Comparison of ENCODE assay signal across 22 cellular contexts in the genomic region with DNA sequence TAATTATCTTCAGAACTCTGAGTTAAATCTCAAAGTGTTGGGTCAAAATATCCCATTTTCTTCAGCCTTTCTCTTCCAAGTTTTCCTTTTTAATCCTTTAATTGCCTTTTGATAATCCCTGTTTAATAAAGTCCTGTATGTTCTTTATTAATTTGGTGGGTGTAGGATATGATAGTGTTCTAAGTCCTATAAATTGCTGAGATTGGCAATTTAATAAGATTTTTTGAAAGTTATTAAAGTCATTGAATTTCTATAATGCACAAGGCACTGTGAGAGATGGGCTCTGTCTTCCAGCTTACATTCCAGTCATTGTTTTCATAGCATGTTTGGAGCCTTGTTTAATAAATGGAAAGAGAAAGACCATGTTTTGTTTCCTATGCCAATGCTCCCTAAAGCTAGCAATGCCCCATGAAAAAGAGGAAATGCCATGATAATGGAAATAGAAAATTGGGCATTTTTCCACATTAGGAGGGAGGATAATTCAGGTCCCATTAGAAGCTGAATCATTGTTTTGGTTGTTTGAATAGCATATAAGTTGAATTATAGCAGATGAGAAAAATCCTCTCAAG.
"Had no signal": no experiment of that assay in that cellular context is flagged by ENCODE, and none has a peak within 500 bp of the region (broad histone marks: within the 10 kb centered on the region; RNA-seq: fewer than 3 reads in every experiment).

No MANE protein-coding gene starts in this region.

- H3K27ac Mint-ChIP-seq: activated naive CD8-positive, alpha-beta T cell treated with anti-CD3 and anti-CD28 coated beads, Interleukin-2, amount 10 ng/mL, durations not matched to agents 7 days and 5 days; activated T-cell treated with anti-CD3 and anti-CD28 coated beads, Interleukin-2, amount 50 U/mL, for 24 hours; activated T-helper 17 cell treated with anti-CD3 and anti-CD28 coated beads, Interleukin-2, amount 50 U/mL, for 72 hours; naive B cell; stimulated activated naive B cell treated with anti-CD40 and anti-IgM and Interleukin-4, amounts not matched to agents 10 μg/mL and 1 μg/mL and 100 μg/mL, for 72 hours; T-helper 2 cell treated with Interferon-gamma antibody and Interleukin-4, amounts not matched to agents 5 μg/mL and 100 μg/mL, for 36 hours had no signal

- H3K4me1 Mint-ChIP-seq: activated naive CD8-positive, alpha-beta T cell treated with anti-CD3 and anti-CD28 coated beads, Interleukin-2, amount 10 ng/mL, durations not matched to agents 7 days and 5 days; activated T-helper 17 cell treated with anti-CD3 and anti-CD28 coated beads, Interleukin-2, amount 50 U/mL, for 72 hours; naive B cell; stimulated activated naive B cell treated with anti-CD40 and anti-IgM and Interleukin-4, amounts not matched to agents 10 μg/mL and 1 μg/mL and 100 μg/mL, for 72 hours had no signal

- H3K27me3 ChIP-seq: testis, uterus had no signal

- H3K4me3 ChIP-seq: lower lobe of right lung, testis, uterus had no signal

- H3K27ac ChIP-seq: lower lobe of right lung, testis, uterus, WERI-Rb-1 had no signal

- H3K9me3 Mint-ChIP-seq: activated naive CD8-positive, alpha-beta T cell treated with anti-CD3 and anti-CD28 coated beads, Interleukin-2, amount 10 ng/mL, durations not matched to agents 7 days and 5 days; activated T-cell treated with anti-CD3 and anti-CD28 coated beads, Interleukin-2, amount 50 U/mL, for 24 hours; activated T-helper 17 cell treated with anti-CD3 and anti-CD28 coated beads, Interleukin-2, amount 50 U/mL, for 72 hours; T-helper 2 cell treated with Interferon-gamma antibody and Interleukin-4, amounts not matched to agents 5 μg/mL and 100 μg/mL, for 36 hours had no signal

- DNase-seq: activated CD4-positive, alpha-beta T cell treated with anti-CD3 and anti-CD28 coated beads for 1 hour; activated naive CD4-positive, alpha-beta T cell; activated naive CD8-positive, alpha-beta T cell treated with anti-CD3 and anti-CD28 coated beads, Interleukin-2, amount 10 ng/mL, durations not matched to agents 7 days and 5 days; activated T-cell treated with anti-CD3 and anti-CD28 coated beads, Interleukin-2, amount 50 U/mL, for 24 hours; amygdala; cerebellar nuclear complex; cortex of kidney; effector CD4-positive, alpha-beta T cell; lower lobe of right lung; naive B cell; occipital lobe; posterior cingulate gyrus; stimulated activated CD4-positive, alpha-beta T cell treated with anti-CD3 and anti-CD28 coated beads, Interleukin-2, amount 100 ng/mL, for 48 hours; stimulated activated CD8-positive, alpha-beta memory T cell treated with anti-CD3 and anti-CD28 coated beads, Interleukin-4, amount 100 ng/mL, for 48 hours; stimulated activated naive B cell treated with anti-CD40 and anti-IgM and Interleukin-4, amounts not matched to agents 10 μg/mL and 1 μg/mL and 100 μg/mL, for 72 hours; testis; trophoblast cell; uterus; WERI-Rb-1 had no signal

- FAIRE-seq: endometrium had no signal

- H3K36me3 ChIP-seq: lower lobe of right lung, uterus, WERI-Rb-1 had no signal

- H3K4me3 Mint-ChIP-seq: activated naive CD8-positive, alpha-beta T cell treated with anti-CD3 and anti-CD28 coated beads, Interleukin-2, amount 10 ng/mL, durations not matched to agents 7 days and 5 days; activated T-cell treated with anti-CD3 and anti-CD28 coated beads, Interleukin-2, amount 50 U/mL, for 24 hours; activated T-helper 17 cell treated with anti-CD3 and anti-CD28 coated beads, Interleukin-2, amount 50 U/mL, for 72 hours; naive B cell; stimulated activated naive B cell treated with anti-CD40 and anti-IgM and Interleukin-4, amounts not matched to agents 10 μg/mL and 1 μg/mL and 100 μg/mL, for 72 hours; T-helper 2 cell treated with Interferon-gamma antibody and Interleukin-4, amounts not matched to agents 5 μg/mL and 100 μg/mL, for 36 hours had no signal

- H3K27me3 Mint-ChIP-seq: activated naive CD8-positive, alpha-beta T cell treated with anti-CD3 and anti-CD28 coated beads, Interleukin-2, amount 10 ng/mL, durations not matched to agents 7 days and 5 days; activated T-cell treated with anti-CD3 and anti-CD28 coated beads, Interleukin-2, amount 50 U/mL, for 24 hours; activated T-helper 17 cell treated with anti-CD3 and anti-CD28 coated beads, Interleukin-2, amount 50 U/mL, for 72 hours; naive B cell; stimulated activated naive B cell treated with anti-CD40 and anti-IgM and Interleukin-4, amounts not matched to agents 10 μg/mL and 1 μg/mL and 100 μg/mL, for 72 hours had no signal

- H3K36me3 Mint-ChIP-seq: activated naive CD8-positive, alpha-beta T cell treated with anti-CD3 and anti-CD28 coated beads, Interleukin-2, amount 10 ng/mL, durations not matched to agents 7 days and 5 days; naive B cell; stimulated activated naive B cell treated with anti-CD40 and anti-IgM and Interleukin-4, amounts not matched to agents 10 μg/mL and 1 μg/mL and 100 μg/mL, for 72 hours had no signal

- H3K4me1 ChIP-seq: lower lobe of right lung, testis, uterus had no signal

- H3K9me3 ChIP-seq: lower lobe of right lung, testis, uterus had no signal
